8 cellular contexts compared by ENCODE assay signal in the genomic region with DNA sequence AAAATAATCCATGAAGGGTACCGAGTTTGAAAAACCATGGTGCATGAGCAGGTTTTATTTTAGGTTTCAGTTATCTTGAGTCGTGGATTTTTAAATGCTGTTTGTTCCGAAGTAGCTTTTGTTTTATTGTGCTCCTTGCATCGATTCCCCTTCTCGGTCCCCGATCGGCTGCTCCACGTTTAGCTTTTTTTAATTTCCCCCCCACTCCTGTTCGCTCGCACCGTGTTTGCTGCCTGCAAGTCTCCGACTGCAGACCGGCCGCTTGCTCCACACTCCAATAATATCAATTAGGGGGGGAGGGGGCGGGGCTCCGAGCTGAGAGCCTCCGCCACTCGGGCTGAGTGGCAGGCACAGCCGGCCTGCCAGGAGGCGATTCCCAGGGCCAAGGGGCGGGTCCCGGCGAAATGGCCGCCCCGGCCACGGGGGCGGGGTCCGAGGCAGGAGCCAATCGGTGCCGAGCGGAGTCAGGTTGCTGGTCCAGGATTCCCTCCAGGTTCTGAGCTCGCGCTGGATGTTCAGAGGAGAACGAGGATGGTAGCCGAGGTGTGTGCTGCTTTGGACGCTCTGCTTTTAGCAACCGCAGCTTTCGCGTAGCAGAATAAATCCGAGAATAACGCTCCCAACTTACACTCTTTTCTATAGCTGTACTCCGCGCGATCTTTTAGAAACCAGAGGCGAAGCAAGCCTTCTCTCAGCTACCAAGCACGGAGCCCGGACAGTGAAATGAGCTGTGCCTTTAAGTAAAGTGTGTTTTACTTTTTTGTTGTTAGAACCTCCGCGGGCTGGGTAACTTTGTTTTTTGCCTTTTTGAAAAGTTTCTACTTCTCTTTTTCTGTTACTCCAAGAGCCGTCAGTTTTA. TPM values are rescaled to one million over a fixed set of nuclear protein-coding genes. Genes with fewer than 3 reads are reported as not detected.
DNase-seq lines count a peak whose midpoint lies in the region; ATAC-seq and TF ChIP-seq lines count a peak whose summit lies in the region.

EPHA7 (minus strand) TSS at position 256 of the 859 bp plus-strand sequence; CDS start at position 38, 218 bp downstream.

- peak within 1 kb of the TSS; percentile 41; the same call in 1 of the 2 replicates for H3K27ac ChIP-seq in HUES6 (ENCODE audit: low read depth, low read length)
- peak within 1 kb of the TSS; percentile 14; the same call in 1 of the 2 replicates for H3K27ac ChIP-seq in PC-3 (ENCODE audit: low read length)
- no peak within 1 kb of the TSS for H3K27ac ChIP-seq in body of pancreas
- peak within 1 kb of the TSS; percentile 83 for H3K27ac ChIP-seq in hepatocyte

- H3K79me2 ChIP-seq in PC-3 (ENCODE audit: low read length), result no peaks in the 10 kb centered on the region
- peaks cover 21% of the 10 kb centered on the region for H3K79me2 ChIP-seq in hepatocyte

- H3K9ac ChIP-seq in HUES6 (ENCODE audit: low read length) (peak within 1 kb of the TSS; percentile 77), PC-3 (ENCODE audit: low read length) (peak within 1 kb of the TSS; percentile 50)

- peak within 1 kb of the TSS; percentile 86 for H2AFZ ChIP-seq in PC-3 (ENCODE audit: low read length)
- H2AFZ ChIP-seq in hepatocyte, result peak within 1 kb of the TSS; percentile 58

- ATAC-seq in GM21576 (IDR thresholded peaks at IDR 0.05; ENCODE audit: unreplicated experiment), result peak; percentile 86
- ATAC-seq in PC-3, result peak; percentile 75
- peak; percentile 99 for ATAC-seq in body of pancreas

- H3K4me1 ChIP-seq in HUES6 (ENCODE audit: control insufficient read depth, insufficient read depth, low read length), result peaks cover 4% of the 10 kb centered on the region; the same call in 1 of the 2 replicates
- H3K4me1 ChIP-seq in PC-3 (ENCODE audit: insufficient read depth, low read length), result 0 out of 2 replicates have a peak, but pooled peaks cover 2% of the 10 kb centered on the region
- H3K4me1 ChIP-seq in body of pancreas, result peaks cover 41% of the 10 kb centered on the region
- no peaks in the 10 kb centered on the region for H3K4me1 ChIP-seq in hepatocyte (ENCODE audit: insufficient read depth)

- POLR2A ChIA-PET in PC-3 (lab: Charles Lee; ENCODE audit: unreplicated experiment), result interaction anchor here (0.6 to 0.7 kb wide), 4 partner anchors 49 to 656 kb away, joined by 3 to 7 read pairs (median 4); no protein-coding TSS in a partner anchor

- DNase-seq in DMS53 treated with DMSO at 0.1 percent for 48 hours (lab: John Stamatoyannopoulos, UW; ENCODE audit: unreplicated experiment) (peak; percentile 84), PC-3 (peak; percentile 93), body of pancreas (peak; percentile 91 to 95 (median 94)), hepatocyte (ENCODE audit: low spot score) (peak; percentile 97), pons (ENCODE audit: low spot score) (peak; percentile 95), NK-92 (lab: John Stamatoyannopoulos, UW; ENCODE audit: unreplicated experiment) (no peak)

- WGBS in body of pancreas, 2 donors, result 2% methylated on average over 48 to 49 of the region's 50 CpGs
- 2% methylated on average over 44 of the region's 50 CpGs for WGBS in hepatocyte (ENCODE audit: low lambda C conversion rate, missing lambda C conversion rate)

- TF ChIP-seq CTCF in PC-3 (conservative IDR thresholded peaks at IDR 0.05; ENCODE audit: low read depth, low read length), result no peak
- TF ChIP-seq CTCF in body of pancreas (IDR thresholded peaks at IDR 0.05), result peak in 1 of 7 experiments; percentile 2
- no peak for TF ChIP-seq CTCF in hepatocyte (IDR thresholded peaks at IDR 0.05; ENCODE audit: poor library complexity)

- TF ChIP-seq POLR2A in body of pancreas (IDR thresholded peaks at IDR 0.05), result peak in 2 of 3 donors; percentile 54 to 64

- intact Hi-C loops in PC-3 (cut with micrococcal nuclease) (loop anchor here (2.0 to 5.0 kb wide), 4 partner anchors 72 to 237 kb away; no protein-coding TSS in a partner anchor), body of pancreas (cut with DNase I) (no loop called here)

- H4K20me1 ChIP-seq in PC-3 (ENCODE audit: low read length) (no peaks in the 10 kb centered on the region), hepatocyte (ENCODE audit: insufficient read depth, poor library complexity, severe bottlenecking) (no peaks in the 10 kb centered on the region)

- H3K4me2 ChIP-seq in PC-3 (ENCODE audit: low read length) (peak within 1 kb of the TSS; percentile 97), hepatocyte (peak within 1 kb of the TSS; percentile 83)

- CTCF ChIA-PET in PC-3 (lab: Charles Lee), result interaction anchor here (0.5 to 0.6 kb wide), 2 partner anchors 62 to 527 kb away, joined by 3 to 6 read pairs; no protein-coding TSS in a partner anchor

- no peaks in the 10 kb centered on the region for H3K9me2 ChIP-seq in PC-3 (replicated peaks; ENCODE audit: low read length)
- H3K9me2 ChIP-seq in hepatocyte (replicated peaks; ENCODE audit: insufficient read depth), result no peaks in the 10 kb centered on the region

- BruUV-seq in PC-3 (replicated peaks; lab: Mats Ljungman, UMichigan), result TSS peak; percentile 72

- H3K9me3 ChIP-seq in HUES6 (ENCODE audit: control insufficient read depth, insufficient read depth, low read depth, low read length) (no peaks in the 10 kb centered on the region), PC-3 (ENCODE audit: low read length) (no peaks in the 10 kb centered on the region), body of pancreas (no peaks in the 10 kb centered on the region), hepatocyte (ENCODE audit: low read depth) (no peaks in the 10 kb centered on the region)

- peaks cover 26% of the 10 kb centered on the region for H3K27me3 ChIP-seq in HUES6 (ENCODE audit: control insufficient read depth, insufficient read depth, low read length)
- H3K27me3 ChIP-seq in PC-3 (ENCODE audit: low read length), result peaks cover 49% of the 10 kb centered on the region
- peaks cover 0 to 39% of the 10 kb centered on the region in 2 donors for H3K27me3 ChIP-seq in body of pancreas
- H3K27me3 ChIP-seq in hepatocyte, result peaks cover 31% of the 10 kb centered on the region

- peak within 1 kb of the TSS; percentile 94 for H3K4me3 ChIP-seq in HUES6 (ENCODE audit: low read depth, low read length)
- peak within 1 kb of the TSS; percentile 81 for H3K4me3 ChIP-seq in PC-3 (ENCODE audit: low read length)
- peak within 1 kb of the TSS; percentile 5 to 35 for H3K4me3 ChIP-seq in body of pancreas
- peak within 1 kb of the TSS; percentile 72 for H3K4me3 ChIP-seq in hepatocyte

- H3F3A ChIP-seq in PC-3 (ENCODE audit: low read length, unreplicated experiment), result no peaks in the 10 kb centered on the region

- H3K36me3 ChIP-seq in HUES6 (ENCODE audit: control insufficient read depth, insufficient read depth, low read length) (no peaks in the 10 kb centered on the region), PC-3 (ENCODE audit: low read depth, low read length) (no peaks in the 10 kb centered on the region), body of pancreas (replicated peaks in 1 of 2; ENCODE audit: insufficient read depth in 1 of 2, low read depth in 2 of 2) (no peaks in the 10 kb centered on the region), hepatocyte (replicated peaks; ENCODE audit: insufficient read depth, low read depth) (no peaks in the 10 kb centered on the region)

RNA-seq across cellular contexts. Expression of gene EPHA7, which starts in this region (rescaled TPM):
- total RNA-seq in PC-3 (2014; rRNA removed), result 0.52 and 1.4 TPM in 2 replicates
- under 1 TPM; 0.26 to 0.33 TPM for total RNA-seq in body of pancreas
- 19.2 and 20.2 TPM in 2 replicates for total RNA-seq in hepatocyte
- 5.9 and 6.9 TPM in 2 replicates for polyA plus RNA-seq in hepatocyte

Comparison
In these comparisons a context has a peak if more than half of its experiments do, and no peak if none do; other contexts are left out.
1. Peak in DNase-seq, ATAC-seq and H3K4me3 ChIP-seq in body of pancreas; RNA of the gene not detected or under 1 TPM.
2. H3K27ac ChIP-seq: peak in HUES6 (single experiment), PC-3 (single experiment) and hepatocyte (single experiment); none in body of pancreas (0 of 4).
3. H3K4me3 ChIP-seq: peak in every context shown above with its lines; median percentile 94 in HUES6; 81 in PC-3; 72 in hepatocyte; 20 in body of pancreas.
4. Peak in every context shown above with its lines, with median percentiles within 50 percentile points of each other: ATAC-seq.